Comparison of ENCODE assay signal across 12 cellular contexts in genomic region chr3:114900908-114901307, GRCh38.
A peak's percentile ranks its signal among the peaks of the same experiment; 100 is the strongest.
DNase-seq lines count a peak whose midpoint lies in the region; ATAC-seq and TF ChIP-seq lines count a peak whose summit lies in the region.
"Had no signal": no experiment of that assay in that cellular context is flagged by ENCODE, and none has a peak within 500 bp of the region (broad histone marks: within the 10 kb centered on the region; RNA-seq: fewer than 3 reads in every experiment).

No MANE protein-coding gene starts in this region.

- TF ChIP-seq POLR2A in right lobe of liver (IDR thresholded peaks at IDR 0.05): no peak

- dilution Hi-C loops in mammary epithelial cell (cut with HindIII; ENCODE audit: low sequenced_read_pairs): no loop called here

- CTCF ChIA-PET in mammary epithelial cell (lab: Charles Lee; ENCODE audit: low non-redundant PET): no interaction called here

- H3K79me2 ChIP-seq in mammary epithelial cell (ENCODE audit: insufficient read depth, low read length): no peaks in the 10 kb centered on the region

- peak overlapping the region; percentile 78 for H3K4me2 ChIP-seq in mammary epithelial cell (ENCODE audit: insufficient read depth, low read depth, low read length)

- intact Hi-C loops in mammary epithelial cell (cut with micrococcal nuclease): no loop called here
- intact Hi-C loops in right lobe of liver (cut with DNase I): no loop called here
- intact Hi-C loops in head of caudate nucleus (cut with DNase I): no loop called here

- H3K4me3 ChIP-seq in mammary epithelial cell (replicated peaks in 1 of 3; ENCODE audit: insufficient read depth in 1 of 3, low read depth in 2 of 3, low read length in 3 of 3) (peak overlapping the region in 2 of 3 experiments; percentile 38 to 45), right lobe of liver (peak overlapping the region; percentile 5 to 43 (median 41))

- H3K9me3 ChIP-seq in mammary epithelial cell (replicated peaks; ENCODE audit: insufficient read depth, low read length): no peaks in the 10 kb centered on the region
- no peaks in the 10 kb centered on the region for H3K9me3 ChIP-seq in right lobe of liver

- peak; percentile 7 to 29 (median 13) for ATAC-seq in right lobe of liver
- ATAC-seq: activated CD8-positive, alpha-beta T cell treated with anti-CD3 and anti-CD28 coated beads, Interleukin-2, amount 10 ng/mL, durations not matched to agents 7 days and 5 days; T-cell had no signal

- H3K27ac ChIP-seq in mammary epithelial cell (ENCODE audit: insufficient read depth, low read depth, low read length): no peak overlapping the region
- H3K27ac ChIP-seq in right lobe of liver: peak overlapping the region; percentile 59 to 83 (median 73)
- H3K27ac ChIP-seq in substantia nigra (ENCODE audit: low read depth, low read length, poor library complexity, severe bottlenecking): peak overlapping the region; percentile 5

- DNase-seq in M059J (ENCODE audit: low read depth) (peak; percentile 5), mammary epithelial cell (no peak), right lobe of liver (no peak), substantia nigra (lab: John Stamatoyannopoulos, UW) (no peak), head of caudate nucleus (no peak), RKO (ENCODE audit: low spot score) (no peak), MV-4-11 (lab: John Stamatoyannopoulos, UW) (no peak)
- no peak for DNase-seq in activated CD8-positive, alpha-beta memory T cell treated with anti-CD3 and anti-CD28 coated beads for 24 hours
- DNase-seq: activated CD8-positive, alpha-beta T cell treated with anti-CD3 and anti-CD28 coated beads, Interleukin-2, amount 10 ng/mL, durations not matched to agents 7 days and 5 days; DMS 273 treated with DMSO at 0.1 percent for 48 hours; NCI-H526; T-cell had no signal

- no peaks in the 10 kb centered on the region for H4K20me1 ChIP-seq in mammary epithelial cell (ENCODE audit: insufficient read depth, low read length)

- TF ChIP-seq CTCF in mammary epithelial cell (conservative IDR thresholded peaks at IDR 0.05 in 1 of 2, IDR thresholded peaks at IDR 0.05 in 1 of 2; ENCODE audit: extremely low read depth in 1 of 2, insufficient read depth in 1 of 2, low read depth in 1 of 2, low read length in 2 of 2): no peak
- no peak for TF ChIP-seq CTCF in right lobe of liver (IDR thresholded peaks at IDR 0.05)

- BruUV-seq in mammary epithelial cell (replicated peaks; lab: Mats Ljungman, UMichigan): no TSS peak

- peak overlapping the region; percentile 64 for H2AFZ ChIP-seq in mammary epithelial cell (ENCODE audit: low read depth, low read length)

- in situ Hi-C loops in mammary epithelial cell (cut with MboI; ENCODE audit: low sequenced_read_pairs in 2 of 2): no loop called here

- H3K27me3 ChIP-seq in mammary epithelial cell (ENCODE audit: insufficient read depth, low read length) (no peaks in the 10 kb centered on the region), right lobe of liver (no peaks in the 10 kb centered on the region)

- no peak overlapping the region for H3K9ac ChIP-seq in mammary epithelial cell (ENCODE audit: insufficient read depth, low read length)

- 31% methylated on average over 4 of the region's 8 CpGs for WGBS in mammary epithelial cell (ENCODE audit: low coverage, missing lambda C conversion rate)
- WGBS in right lobe of liver (ENCODE audit: insufficient coverage, low coverage, low lambda C conversion rate, missing lambda C conversion rate): 30% methylated on average over 8 of the region's 8 CpGs

- H3K4me1 ChIP-seq in mammary epithelial cell (ENCODE audit: insufficient read depth, low read length): no peaks in the 10 kb centered on the region
- peaks cover 0 to 35% (median 11%) of the 10 kb centered on the region in 4 donors for H3K4me1 ChIP-seq in right lobe of liver

- H3K36me3 ChIP-seq in mammary epithelial cell (ENCODE audit: insufficient read depth, low read length): no peaks in the 10 kb centered on the region
- H3K36me3 ChIP-seq in right lobe of liver: no peaks in the 10 kb centered on the region
